In the genomic region with DNA sequence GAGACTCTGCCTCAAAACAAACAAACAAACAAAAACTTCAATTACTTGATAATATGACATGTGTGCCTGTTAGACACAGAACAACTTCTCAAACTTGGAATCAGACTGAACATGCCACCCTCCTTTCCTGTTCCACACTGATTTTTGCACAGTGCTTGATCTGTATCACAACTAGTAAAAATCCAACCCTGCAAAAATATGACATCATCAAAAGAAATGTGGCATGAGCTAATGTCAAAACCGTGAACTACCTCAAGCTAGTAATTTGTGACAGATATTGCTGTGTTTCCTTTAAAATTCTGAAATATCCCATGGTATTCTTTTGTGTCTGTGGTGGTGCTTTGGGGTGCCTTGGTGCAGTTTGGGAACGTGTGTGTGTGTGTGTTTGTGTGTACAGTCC, we compare ENCODE assay signal across 27 cellular contexts. TPM values are rescaled to one million over a fixed set of nuclear protein-coding genes. Genes with fewer than 3 reads are reported as not detected.
DNase-seq lines count a peak whose midpoint lies in the region; ATAC-seq, FAIRE-seq and TF ChIP-seq lines count a peak whose summit lies in the region.
"Had no signal": no experiment of that assay in that cellular context is flagged by ENCODE, and none has a peak within 500 bp of the region (broad histone marks: within the 10 kb centered on the region; RNA-seq: fewer than 3 reads in every experiment).

No MANE protein-coding gene starts in this region.

- H2BK5ac ChIP-seq in IMR-90 (ENCODE audit: low read depth, low read length, poor library complexity, severe bottlenecking): no peak overlapping the region

- TF ChIP-seq POLR2A in IMR-90 (IDR thresholded peaks at IDR 0.05; ENCODE audit: low read depth, low read length) (no peak), GM12878 (IDR thresholded peaks at IDR 0.05; ENCODE audit: low read depth, low read length) (no peak)

- H3K79me2 ChIP-seq in GM12878 (ENCODE audit: control insufficient read depth, insufficient read depth, low read length) (peaks cover 96% of the 10 kb centered on the region), mammary epithelial cell (ENCODE audit: insufficient read depth, low read length) (peaks cover 97% of the 10 kb centered on the region)

- POLR2A ChIA-PET in IMR-90 (lab: Charles Lee; ENCODE audit: unreplicated experiment) (no interaction called here), GM12878 (lab: Charles Lee) (interaction anchor here (0.6 to 1.4 kb wide), 8 partner anchors 11 to 226 kb away, joined by 3 to 5 read pairs (median 4); no protein-coding TSS in a partner anchor)

- no peak for DNase-seq in activated T-cell treated with anti-CD3 and anti-CD28 coated beads, Interleukin-2, amount 50 U/mL, for 24 hours
- DNase-seq in activated T-cell treated with anti-CD3 and anti-CD28 coated beads, Interleukin-2, amount 50 U/mL, for 48 hours: no peak
- DNase-seq in IMR-90 (peak; percentile 22), GM12878 (ENCODE audit: low read depth, low spot score) (no peak), mammary epithelial cell (no peak)
- DNase-seq in stimulated activated CD4-positive, alpha-beta T cell treated with anti-CD3 and anti-CD28 coated beads, Interleukin-12 subunit alpha, Interleukin-12 subunit beta, amount 100 ng/mL, for 4 hours: no peak
- DNase-seq: activated CD4-positive, alpha-beta T cell treated with anti-CD3 and anti-CD28 coated beads, Interleukin-2, amount 50 U/mL, for 4 hours; activated CD8-positive, alpha-beta memory T cell treated with anti-CD3 and anti-CD28 coated beads, Interleukin-2, amount 50 U/mL, for 48 hours; activated gamma-delta T cell; body of pancreas; dermis blood vessel endothelial cell; DMS79 treated with DMSO at 0.1 percent for 48 hours; gastrocnemius medialis; NCI-H1092; NCI-H187 treated with DMSO at 0.1 percent for 48 hours; NCI-H526; SHP77 treated with DMSO at 0.1 percent for 48 hours; sigmoid colon had no signal

- no peak for TF ChIP-seq CTCF in IMR-90 (conservative IDR thresholded peaks at IDR 0.05; ENCODE audit: low read depth, low read length)
- no peak for TF ChIP-seq CTCF in GM12878 (IDR thresholded peaks at IDR 0.05 in 2 of 3, conservative IDR thresholded peaks at IDR 0.05 in 1 of 3; ENCODE audit: control insufficient read depth in 2 of 3, extremely low read depth in 1 of 3, insufficient read depth in 1 of 3, low read depth in 3 of 3, low read length in 3 of 3)
- TF ChIP-seq CTCF in mammary epithelial cell (conservative IDR thresholded peaks at IDR 0.05 in 1 of 2, IDR thresholded peaks at IDR 0.05 in 1 of 2; ENCODE audit: extremely low read depth in 1 of 2, insufficient read depth in 1 of 2, low read depth in 1 of 2, low read length in 2 of 2): no peak

- peaks cover 14% of the 10 kb centered on the region for H3K9me1 ChIP-seq in IMR-90 (ENCODE audit: insufficient read depth, low read length)

- ATAC-seq in IMR-90 (ENCODE audit: low read depth): no peak
- ATAC-seq in GM12878: no peak; the same call in 2 of the 3 replicates
- no peak for ATAC-seq in stimulated activated memory B cell treated with anti-CD40 and anti-IgM and Interleukin-4, amounts not matched to agents 10 μg/mL and 1 μg/mL and 100 μg/mL, for 72 hours
- ATAC-seq in GM18867 (IDR thresholded peaks at IDR 0.05; ENCODE audit: unreplicated experiment): no peak
- ATAC-seq: body of pancreas, gastrocnemius medialis, Panc1 had no signal

- H3K79me1 ChIP-seq in IMR-90 (ENCODE audit: low read depth in 1 of 2, low read length in 2 of 2): peaks cover 22 to 86% of the 10 kb centered on the region in 2 experiments

- no peak overlapping the region for H3K14ac ChIP-seq in IMR-90 (replicated peaks; ENCODE audit: low read depth, low read length)

- H3K4me1 ChIP-seq in IMR-90 (ENCODE audit: control insufficient read depth, insufficient read depth, low read length) (peaks cover 9% of the 10 kb centered on the region), GM12878 (ENCODE audit: control insufficient read depth, insufficient read depth, low read length) (0 out of 2 replicates have a peak, but pooled peaks cover 3% of the 10 kb centered on the region), mammary epithelial cell (ENCODE audit: insufficient read depth, low read length) (no peaks in the 10 kb centered on the region)

- H3K4me1 Mint-ChIP-seq in activated T-cell treated with anti-CD3 and anti-CD28 coated beads, Interleukin-2, amount 50 U/mL, for 24 hours (ENCODE audit: low read depth): peaks cover 94% of the 10 kb centered on the region
- peaks cover 92% of the 10 kb centered on the region for H3K4me1 Mint-ChIP-seq in stimulated activated memory B cell treated with anti-CD40 and anti-IgM and Interleukin-4, amounts not matched to agents 10 μg/mL and 1 μg/mL and 100 μg/mL, for 72 hours

- CTCF ChIA-PET in IMR-90 (lab: Yijun Ruan, JAX) (no interaction called here), GM12878 (lab: Yijun Ruan, JAX) (interaction anchor here (1.0 to 5.3 kb wide), 9 partner anchors 8 to 159 kb away, joined by 3 to 47 read pairs (median 9); no protein-coding TSS in a partner anchor), mammary epithelial cell (lab: Charles Lee; ENCODE audit: low non-redundant PET) (no interaction called here)

- H3K36me3 ChIP-seq in IMR-90 (ENCODE audit: control insufficient read depth, insufficient read depth, low read length) (peaks cover 5% of the 10 kb centered on the region; the same call in 1 of the 2 replicates), GM12878 (ENCODE audit: control insufficient read depth in 2 of 2, insufficient read depth in 2 of 2, low read length in 1 of 2) (0 out of 4 replicates have a peak, but pooled peaks cover 0 to 2% of the 10 kb centered on the region in 2 experiments), mammary epithelial cell (ENCODE audit: insufficient read depth, low read length) (peaks cover 4% of the 10 kb centered on the region)
- H3K36me3 ChIP-seq: gastrocnemius medialis, sigmoid colon had no signal

- no peak overlapping the region for H3K18ac ChIP-seq in IMR-90 (ENCODE audit: low read depth, low read length)

- no peak overlapping the region for H3K27ac ChIP-seq in IMR-90 (ENCODE audit: insufficient read depth, low read length)
- no peak overlapping the region for H3K27ac ChIP-seq in GM12878 (ENCODE audit: control insufficient read depth, insufficient read depth)
- H3K27ac ChIP-seq in mammary epithelial cell (ENCODE audit: insufficient read depth, low read depth, low read length): no peak overlapping the region
- H3K27ac ChIP-seq: body of pancreas, gastrocnemius medialis, HL-60, sigmoid colon, tibial nerve had no signal

- intact Hi-C loops in IMR-90 (cut with micrococcal nuclease): no loop called here
- intact Hi-C loops in GM12878 (cut with micrococcal nuclease; ENCODE audit: unreplicated experiment): no loop called here
- intact Hi-C loops in mammary epithelial cell (cut with micrococcal nuclease): no loop called here

- H2BK15ac ChIP-seq in IMR-90 (ENCODE audit: low read depth, low read length): no peak overlapping the region

- RAD21 ChIA-PET in GM12878 (lab: Charles Lee; ENCODE audit: unreplicated experiment): interaction anchor here (0.9 to 5.2 kb wide), 14 partner anchors 10 to 246 kb away, joined by 3 to 53 read pairs (median 8); no protein-coding TSS in a partner anchor

- no peak overlapping the region for H3K23ac ChIP-seq in IMR-90 (ENCODE audit: low read depth, low read length)

- no peak overlapping the region for H3K4me3 Mint-ChIP-seq in activated T-cell treated with anti-CD3 and anti-CD28 coated beads, Interleukin-2, amount 50 U/mL, for 24 hours
- H3K4me3 Mint-ChIP-seq in stimulated activated memory B cell treated with anti-CD40 and anti-IgM and Interleukin-4, amounts not matched to agents 10 μg/mL and 1 μg/mL and 100 μg/mL, for 72 hours: no peak overlapping the region

- in situ Hi-C loops in IMR-90 (cut with MboI; ENCODE audit: low sequenced_read_pairs) (no loop called here), GM12878 (cut with MboI) (no loop called here), mammary epithelial cell (cut with MboI; ENCODE audit: low sequenced_read_pairs in 2 of 2) (no loop called here)

- peaks cover 23% of the 10 kb centered on the region for H3K36me3 Mint-ChIP-seq in activated T-cell treated with anti-CD3 and anti-CD28 coated beads, Interleukin-2, amount 50 U/mL, for 24 hours (ENCODE audit: low read depth)
- peaks cover 2% of the 10 kb centered on the region for H3K36me3 Mint-ChIP-seq in stimulated activated memory B cell treated with anti-CD40 and anti-IgM and Interleukin-4, amounts not matched to agents 10 μg/mL and 1 μg/mL and 100 μg/mL, for 72 hours

- H2AFZ ChIP-seq in IMR-90 (replicated peaks; ENCODE audit: low read length, poor library complexity) (no peak overlapping the region), GM12878 (ENCODE audit: control insufficient read depth, low read depth, low read length) (no peak overlapping the region), mammary epithelial cell (ENCODE audit: low read depth, low read length) (no peak overlapping the region)

- no peak overlapping the region for H3K4ac ChIP-seq in IMR-90 (ENCODE audit: low read depth, low read length)

- H3K27ac Mint-ChIP-seq in activated T-cell treated with anti-CD3 and anti-CD28 coated beads, Interleukin-2, amount 50 U/mL, for 24 hours: peak overlapping the region; percentile 82
- H3K27ac Mint-ChIP-seq in stimulated activated memory B cell treated with anti-CD40 and anti-IgM and Interleukin-4, amounts not matched to agents 10 μg/mL and 1 μg/mL and 100 μg/mL, for 72 hours: peak overlapping the region; percentile 33
- H3K27ac Mint-ChIP-seq: progenitor cell of endocrine pancreas had no signal

- dilution Hi-C loops in IMR-90 (cut with HindIII; ENCODE audit: low sequenced_read_pairs, unreplicated experiment): no loop called here
- dilution Hi-C loops in mammary epithelial cell (cut with HindIII; ENCODE audit: low sequenced_read_pairs): no loop called here

- H3K27me3 Mint-ChIP-seq in activated T-cell treated with anti-CD3 and anti-CD28 coated beads, Interleukin-2, amount 50 U/mL, for 24 hours: no peaks in the 10 kb centered on the region
- H3K27me3 Mint-ChIP-seq in stimulated activated memory B cell treated with anti-CD40 and anti-IgM and Interleukin-4, amounts not matched to agents 10 μg/mL and 1 μg/mL and 100 μg/mL, for 72 hours: no peaks in the 10 kb centered on the region
- H3K27me3 Mint-ChIP-seq: progenitor cell of endocrine pancreas had no signal

- FAIRE-seq in GM12878 (lab: Jason Lieb, UNC): no peak
- FAIRE-seq: A204.1, endometrium had no signal

- H3K9ac ChIP-seq in IMR-90 (ENCODE audit: low read depth, low read length): no peak overlapping the region
- H3K9ac ChIP-seq in GM12878 (ENCODE audit: control insufficient read depth, insufficient read depth, low read length): no peak overlapping the region
- H3K9ac ChIP-seq in mammary epithelial cell (ENCODE audit: insufficient read depth, low read length): no peak overlapping the region

- no peaks in the 10 kb centered on the region for H3K27me3 ChIP-seq in IMR-90 (ENCODE audit: control insufficient read depth, insufficient read depth, low read length)
- H3K27me3 ChIP-seq in GM12878 (replicated peaks in 1 of 2; ENCODE audit: control insufficient read depth in 2 of 2, insufficient read depth in 2 of 2, low read length in 1 of 2): no peaks in the 10 kb centered on the region
- H3K27me3 ChIP-seq in mammary epithelial cell (ENCODE audit: insufficient read depth, low read length): no peaks in the 10 kb centered on the region
- H3K27me3 ChIP-seq: body of pancreas, gastrocnemius medialis, sigmoid colon, tibial nerve had no signal

- no peak for TF ChIP-seq RAD21 in IMR-90 (IDR thresholded peaks at IDR 0.05; ENCODE audit: low read length)
- TF ChIP-seq RAD21 in GM12878 (IDR thresholded peaks at IDR 0.05; ENCODE audit: insufficient read depth, low read depth, low read length): no peak

- no peak overlapping the region for H2BK120ac ChIP-seq in IMR-90 (ENCODE audit: low read depth, low read length)

- no peak overlapping the region for H2AK9ac ChIP-seq in IMR-90 (replicated peaks; ENCODE audit: low read depth, low read length, poor library complexity)

- H3K56ac ChIP-seq in IMR-90 (ENCODE audit: extremely low read depth, insufficient read depth, low read length): no peak overlapping the region

- H3K4me3 ChIP-seq in IMR-90 (ENCODE audit: insufficient read depth, low read depth, low read length) (no peak overlapping the region), GM12878 (no peak overlapping the region), mammary epithelial cell (replicated peaks in 1 of 3; ENCODE audit: insufficient read depth in 1 of 3, low read depth in 2 of 3, low read length in 3 of 3) (no peak overlapping the region)
- H3K4me3 ChIP-seq: body of pancreas, gastrocnemius medialis, lung, sigmoid colon, tibial nerve had no signal

- no peak overlapping the region for H4K8ac ChIP-seq in IMR-90 (ENCODE audit: low read depth in 2 of 2, low read length in 2 of 2)

- no TSS peak for BruUV-seq in IMR-90 (replicated peaks; lab: Mats Ljungman, UMichigan)
- no TSS peak for BruUV-seq in GM12878 (replicated peaks; lab: Mats Ljungman, UMichigan)
- no TSS peak for BruUV-seq in mammary epithelial cell (replicated peaks; lab: Mats Ljungman, UMichigan)

- no peaks in the 10 kb centered on the region for H3K9me3 Mint-ChIP-seq in activated T-cell treated with anti-CD3 and anti-CD28 coated beads, Interleukin-2, amount 50 U/mL, for 24 hours
- H3K9me3 Mint-ChIP-seq in stimulated activated memory B cell treated with anti-CD40 and anti-IgM and Interleukin-4, amounts not matched to agents 10 μg/mL and 1 μg/mL and 100 μg/mL, for 72 hours: no peaks in the 10 kb centered on the region

- H3K4me2 ChIP-seq in IMR-90 (ENCODE audit: low read depth, low read length) (no peak overlapping the region), GM12878 (ENCODE audit: control insufficient read depth, insufficient read depth) (peak overlapping the region; percentile 33; the same call in 1 of the 2 replicates), mammary epithelial cell (ENCODE audit: insufficient read depth, low read depth, low read length) (no peak overlapping the region)

- TF ChIP-seq EP300 in GM12878 (IDR thresholded peaks at IDR 0.05; ENCODE audit: borderline replicate concordance in 1 of 2, control insufficient read depth in 1 of 2, low read depth in 2 of 2, low read length in 2 of 2): no peak

- H3K9me3 ChIP-seq in IMR-90 (ENCODE audit: control insufficient read depth, insufficient read depth, low read length): no peaks in the 10 kb centered on the region
- H3K9me3 ChIP-seq in GM12878 (replicated peaks; ENCODE audit: control insufficient read depth, insufficient read depth, low read length): no peaks in the 10 kb centered on the region
- H3K9me3 ChIP-seq in mammary epithelial cell (replicated peaks; ENCODE audit: insufficient read depth, low read length): no peaks in the 10 kb centered on the region
- H3K9me3 ChIP-seq: body of pancreas, gastrocnemius medialis, sigmoid colon, tibial nerve had no signal

- H4K91ac ChIP-seq in IMR-90 (ENCODE audit: insufficient read depth, low read depth, low read length): no peak overlapping the region

- H2AK5ac ChIP-seq in IMR-90 (ENCODE audit: low read depth, low read length): peak overlapping the region; percentile 65; the same call in 1 of the 2 replicates

- H4K20me1 ChIP-seq in IMR-90 (ENCODE audit: insufficient read depth, low read length) (peaks cover 68% of the 10 kb centered on the region), GM12878 (ENCODE audit: control insufficient read depth, insufficient read depth) (0 out of 2 replicates have a peak, but pooled peaks cover 3% of the 10 kb centered on the region), mammary epithelial cell (ENCODE audit: insufficient read depth, low read length) (peaks cover 2% of the 10 kb centered on the region)

- WGBS in IMR-90 (ENCODE audit: extremely low coverage in 2 of 2, insufficient read length in 1 of 2), 2 experiments: 100% methylated on average over 1 of the region's 2 CpGs; no CpG with 5 or more reads in 1 of the 2 experiments
- WGBS in GM12878 (ENCODE audit: insufficient coverage, insufficient replicate concordance, low lambda C conversion rate, missing lambda C conversion rate): 11% methylated on average over 2 of the region's 2 CpGs
- 71% methylated on average over 2 of the region's 2 CpGs for WGBS in mammary epithelial cell (ENCODE audit: low coverage, missing lambda C conversion rate)

- no peak overlapping the region for H4K5ac ChIP-seq in IMR-90 (ENCODE audit: low read depth, low read length)

- H2BK20ac ChIP-seq in IMR-90 (ENCODE audit: low read depth, low read length): no peak overlapping the region

- SMC1A ChIA-PET in GM12878 (lab: Charles Lee; ENCODE audit: uncharacterized antibody, unreplicated experiment): interaction anchor here (0.6 to 5.3 kb wide), 17 partner anchors 9 to 246 kb away, joined by 3 to 53 read pairs (median 6); a partner anchor contains a TSS

RNA-seq across cellular contexts. Expression of a gene that starts 8.2 kb away (rescaled TPM):
- total RNA-seq in IMR-90 (2012; rRNA removed) (43.2 and 53.9 TPM in 2 replicates), GM12878 (2014; rRNA removed) (126 and 135 TPM in 2 replicates), GM12878 (2014; rRNA removed; fragmentation: Illumina TruSeq; extraction: Trizol) (123 and 135 TPM in 2 replicates), GM12878 (2021) (151 and 152 TPM in 2 replicates), mammary epithelial cell (10 to 100 TPM; 59.8 to 66.2 TPM)
- polyA plus RNA-seq in IMR-90 (2012; rRNA removed) (17.9 and 20.1 TPM in 2 replicates), GM12878 (2011; rRNA removed) (119 and 157 TPM in 2 replicates), GM12878 (2014; fragmentation: Illumina TruSeq; extraction: Trizol) (126 and 149 TPM in 2 replicates), GM12878 (2014; fragmentation: Nextera tagmentation; extraction: Ambion mirVana) (10 to 100 TPM; 51.9 to 56.6 TPM), GM12878 (2014; rRNA removed) (77.0 and 82.4 TPM in 2 replicates), GM12878 (2016; fragmentation: Nextera tagmentation; extraction: Ambion mirVana) (10 to 100 TPM; 56.8 to 62.4 TPM), mammary epithelial cell (16.3 TPM)
- polyA plus RNA-seq in IMR-90 (2012; cell fraction: cytosol; rRNA removed): 4.6 and 7.8 TPM in 2 replicates
- 5.3 and 37.3 TPM in 2 replicates for polyA plus RNA-seq in IMR-90 (2012; cell fraction: nucleus; rRNA removed; ENCODE audit: low replicate concordance)
- 652 and 698 TPM in 2 replicates for total RNA-seq in GM12878 (2013; cell fraction: nucleolus; rRNA removed)
- polyA plus RNA-seq in GM12878 (2011; ENCODE audit: low read depth): 54.4 TPM
- 92.2 and 110 TPM in 2 replicates for polyA plus RNA-seq in GM12878 (2011; cell fraction: cytosol; rRNA removed)
- polyA plus RNA-seq in GM12878 (2011; cell fraction: nucleus; rRNA removed): 164 and 187 TPM in 2 replicates
- 75.0 and 78.0 TPM in 2 replicates for polyA plus RNA-seq in GM12878 (2012)
- polyA minus RNA-seq in GM12878 (2011; rRNA and poly(A)+ RNA removed): 271 and 396 TPM in 2 replicates
- 106 and 154 TPM in 2 replicates for polyA minus RNA-seq in GM12878 (2011; cell fraction: cytosol; rRNA and poly(A)+ RNA removed)
- 339 and 523 TPM in 2 replicates for polyA minus RNA-seq in GM12878 (2011; cell fraction: nucleus; rRNA and poly(A)+ RNA removed)
- 52.1 TPM for polyA minus RNA-seq in mammary epithelial cell
